In the genomic region with DNA sequence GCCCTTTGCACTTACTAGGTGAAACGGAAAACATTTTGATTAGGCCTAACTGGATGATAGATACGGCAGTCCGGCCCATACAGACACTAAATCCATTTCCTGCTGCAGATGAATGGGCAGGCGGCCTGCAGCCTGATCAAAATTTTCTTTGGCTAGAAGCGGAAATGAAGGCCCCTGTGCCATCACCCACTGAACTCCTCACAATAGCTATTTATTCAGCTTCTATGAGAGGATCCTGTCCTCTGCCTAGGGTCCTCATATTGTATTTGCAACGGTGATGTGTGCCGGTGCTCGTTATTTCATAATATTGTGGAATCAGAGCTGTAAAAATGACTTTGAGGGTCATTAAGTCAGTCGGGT, we compare ENCODE assay signal across 20 cellular contexts.
DNase-seq lines count a peak whose midpoint lies in the region; ATAC-seq and TF ChIP-seq lines count a peak whose summit lies in the region.
"Had no signal": no experiment of that assay in that cellular context is flagged by ENCODE, and none has a peak within 500 bp of the region (broad histone marks: within the 10 kb centered on the region; RNA-seq: fewer than 3 reads in every experiment).

No MANE protein-coding gene starts in this region.

- H2AFZ ChIP-seq in GM23338 = peak overlapping the region; percentile 91
- H2AFZ ChIP-seq in neural progenitor cell (replicated peaks) = peak overlapping the region; percentile 68
- H2AFZ ChIP-seq: GM23248 had no signal

- peaks cover 20% of the 10 kb centered on the region for H3K4me1 ChIP-seq in GM23338 (ENCODE audit: insufficient read depth)
- peaks cover 36% of the 10 kb centered on the region for H3K4me1 ChIP-seq in ectodermal cell (ENCODE audit: control insufficient read depth, insufficient read depth, low read length)
- peaks cover 17% of the 10 kb centered on the region for H3K4me1 ChIP-seq in iPS-20b (ENCODE audit: insufficient read depth, low read length)
- H3K4me1 ChIP-seq in neural progenitor cell = peaks cover 43% of the 10 kb centered on the region
- H3K4me1 ChIP-seq: A549, BLaER1 had no signal

- TF ChIP-seq CTCF in GM23338 (conservative IDR thresholded peaks at IDR 0.05; ENCODE audit: low read depth in 2 of 2) = no peak
- TF ChIP-seq CTCF in neural progenitor cell (IDR thresholded peaks at IDR 0.05) = no peak

- H3K4me3 Mint-ChIP-seq in GM23338 = no peak overlapping the region
- H3K4me3 Mint-ChIP-seq in neural progenitor cell = no peak overlapping the region
- H3K4me3 Mint-ChIP-seq: CD14-positive monocyte; CD4-positive, alpha-beta memory T cell; HFFc6 had no signal

- H3K79me2 ChIP-seq in GM23338 (replicated peaks; ENCODE audit: insufficient read depth) (no peaks in the 10 kb centered on the region), neural progenitor cell (ENCODE audit: low read depth) (no peaks in the 10 kb centered on the region)

- H3K27me3 Mint-ChIP-seq in GM23338 (ENCODE audit: insufficient read depth, low read depth, poor library complexity) (peaks cover 2% of the 10 kb centered on the region), neural progenitor cell (ENCODE audit: insufficient read depth, low read depth) (peaks cover 12% of the 10 kb centered on the region)
- H3K27me3 Mint-ChIP-seq: CD4-positive, alpha-beta memory T cell had no signal

- H3K27ac ChIP-seq in GM23338 (ENCODE audit: low read depth) = no peak overlapping the region
- peak overlapping the region; percentile 63 for H3K27ac ChIP-seq in ectodermal cell (ENCODE audit: insufficient read depth, low read depth, low read length, poor library complexity, severe bottlenecking)
- H3K27ac ChIP-seq in iPS-20b (ENCODE audit: low read length) = no peak overlapping the region
- H3K27ac ChIP-seq in neural progenitor cell = peak overlapping the region; percentile 71
- H3K27ac ChIP-seq: 22Rv1, A549, BLaER1, GM23248 had no signal

- H3K4me1 Mint-ChIP-seq in GM23338 (peaks cover 15% of the 10 kb centered on the region), neural progenitor cell (peaks cover 56% of the 10 kb centered on the region)
- H3K4me1 Mint-ChIP-seq: CD14-positive monocyte; CD4-positive, alpha-beta memory T cell had no signal

- H3K27ac Mint-ChIP-seq in GM23338 = no peak overlapping the region; the same call in 1 of the 2 replicates
- peak overlapping the region; percentile 96 for H3K27ac Mint-ChIP-seq in neural progenitor cell
- no peak overlapping the region for H3K27ac Mint-ChIP-seq in activated naive CD4-positive, alpha-beta T cell treated with anti-CD3 and anti-CD28 coated beads, Interleukin-2, amount 50 U/mL, for 72 hours
- H3K27ac Mint-ChIP-seq: CD14-positive monocyte, HFFc6 had no signal

- WGBS in ectodermal cell, 2 experiments = 87 to 91% methylated on average over 9 of the region's 9 CpGs

- H3K27me3 ChIP-seq in GM23338 (ENCODE audit: insufficient read depth) = no peaks in the 10 kb centered on the region
- H3K27me3 ChIP-seq in ectodermal cell (ENCODE audit: control insufficient read depth, insufficient read depth, low read length, poor library complexity, severe bottlenecking) = no peaks in the 10 kb centered on the region
- H3K27me3 ChIP-seq in iPS-20b (ENCODE audit: insufficient read depth, low read length) = no peaks in the 10 kb centered on the region
- no peaks in the 10 kb centered on the region for H3K27me3 ChIP-seq in neural progenitor cell
- H3K27me3 ChIP-seq: BLaER1 had no signal

- no peak for DNase-seq in GM23338 (ENCODE audit: low spot score)
- DNase-seq in neural progenitor cell (ENCODE audit: low spot score) = no peak
- DNase-seq in AG20443 (ENCODE audit: low spot score) = no peak
- no peak for DNase-seq in activated naive CD4-positive, alpha-beta T cell treated with anti-CD3 and anti-CD28 coated beads, Interleukin-2, amount 50 U/mL, for 72 hours (ENCODE audit: low spot score in 2 of 2)
- DNase-seq: CD4-positive, alpha-beta memory T cell; DMS153; DMS79; GDM1; GM23248; H7; HFFc6 had no signal

- H3K9me2 ChIP-seq in GM23338 (ENCODE audit: insufficient read depth) = 0 out of 2 replicates have a peak, but pooled peaks cover 3% of the 10 kb centered on the region

- H4K20me1 ChIP-seq in GM23338 (replicated peaks; ENCODE audit: insufficient read depth) (no peaks in the 10 kb centered on the region), neural progenitor cell (ENCODE audit: low read depth) (no peaks in the 10 kb centered on the region)
- H4K20me1 ChIP-seq: BLaER1 had no signal

- ATAC-seq in GM23338 (no peak), GM18517 (IDR thresholded peaks at IDR 0.05; ENCODE audit: unreplicated experiment) (no peak), HG03039 (IDR thresholded peaks at IDR 0.05; ENCODE audit: unreplicated experiment) (no peak)
- ATAC-seq in activated naive CD4-positive, alpha-beta T cell treated with anti-CD3 and anti-CD28 coated beads, Interleukin-2, amount 50 U/mL, for 72 hours = no peak
- ATAC-seq: A549, HCT116 had no signal

- H3K4me3 ChIP-seq in GM23338 (no peak overlapping the region), ectodermal cell (ENCODE audit: insufficient read depth, low read depth, low read length) (no peak overlapping the region), iPS-20b (ENCODE audit: low read length) (peak overlapping the region; percentile 25; the same call in 1 of the 2 replicates), neural progenitor cell (peak overlapping the region; percentile 2)
- H3K4me3 ChIP-seq: A549, BLaER1, GM23248 had no signal

- H3K36me3 Mint-ChIP-seq in GM23338 (ENCODE audit: low read depth) (peaks cover 3% of the 10 kb centered on the region; the same call in 2 of the 3 replicates), neural progenitor cell (no peaks in the 10 kb centered on the region)
- peaks cover 4 to 5% of the 10 kb centered on the region in 2 donors for H3K36me3 Mint-ChIP-seq in activated naive CD4-positive, alpha-beta T cell treated with anti-CD3 and anti-CD28 coated beads, Interleukin-2, amount 50 U/mL, for 72 hours
- H3K36me3 Mint-ChIP-seq: CD14-positive monocyte had no signal

- H3K4me2 ChIP-seq in GM23338 (peak overlapping the region; percentile 53), neural progenitor cell (peak overlapping the region; percentile 66)
- H3K4me2 ChIP-seq: A549, BLaER1 had no signal

- no peaks in the 10 kb centered on the region; the same call in 1 of the 2 replicates for H3K36me3 ChIP-seq in GM23338 (ENCODE audit: insufficient read depth)
- no peaks in the 10 kb centered on the region for H3K36me3 ChIP-seq in ectodermal cell (ENCODE audit: control insufficient read depth, insufficient read depth, low read length)
- H3K36me3 ChIP-seq in iPS-20b (ENCODE audit: insufficient read depth, low read depth, low read length) = no peaks in the 10 kb centered on the region
- H3K36me3 ChIP-seq in neural progenitor cell = no peaks in the 10 kb centered on the region
- H3K36me3 ChIP-seq: BLaER1 had no signal

- H3K9me3 ChIP-seq in ectodermal cell (ENCODE audit: control insufficient read depth, low read length) = no peaks in the 10 kb centered on the region
- no peaks in the 10 kb centered on the region for H3K9me3 ChIP-seq in iPS-20b (ENCODE audit: insufficient read depth, low read depth, low read length)
- peaks cover 8% of the 10 kb centered on the region for H3K9me3 ChIP-seq in neural progenitor cell (ENCODE audit: low read depth)
- H3K9me3 ChIP-seq: A549, BLaER1 had no signal

- no peaks in the 10 kb centered on the region for H3F3A ChIP-seq in GM23338 (replicated peaks; ENCODE audit: low read depth)
- peaks cover 25% of the 10 kb centered on the region for H3F3A ChIP-seq in neural progenitor cell (ENCODE audit: low read depth)

- peaks cover 8% of the 10 kb centered on the region for H3K9me3 Mint-ChIP-seq in GM23338
- peaks cover 10% of the 10 kb centered on the region for H3K9me3 Mint-ChIP-seq in neural progenitor cell
- peaks cover 0 to 4% of the 10 kb centered on the region in 2 donors for H3K9me3 Mint-ChIP-seq in activated naive CD4-positive, alpha-beta T cell treated with anti-CD3 and anti-CD28 coated beads, Interleukin-2, amount 50 U/mL, for 72 hours

- H3K9ac ChIP-seq in iPS-20b (ENCODE audit: low read depth, low read length) = peak overlapping the region; percentile 46; the same call in 1 of the 2 replicates
- no peak overlapping the region for H3K9ac ChIP-seq in neural progenitor cell
- H3K9ac ChIP-seq: BLaER1, GM23248 had no signal

TF ChIP-seq in GM23338, 12 proteins besides CTCF, POLR2A, EP300 and RAD21 (continues in another document):
- TF ChIP-seq JUNB (IDR thresholded peaks at IDR 0.05; ENCODE audit: unreplicated experiment) (no peak), POLR2AphosphoS5 (IDR thresholded peaks at IDR 0.05; ENCODE audit: low read depth) (no peak), ZNF331 (CRISPR knock-in tag; IDR thresholded peaks at IDR 0.05; ENCODE audit: low read depth) (no peak), EZH2 (IDR thresholded peaks at IDR 0.05; ENCODE audit: low read depth, unreplicated experiment) (no peak)
- TF ChIP-seq, protein P1, sequence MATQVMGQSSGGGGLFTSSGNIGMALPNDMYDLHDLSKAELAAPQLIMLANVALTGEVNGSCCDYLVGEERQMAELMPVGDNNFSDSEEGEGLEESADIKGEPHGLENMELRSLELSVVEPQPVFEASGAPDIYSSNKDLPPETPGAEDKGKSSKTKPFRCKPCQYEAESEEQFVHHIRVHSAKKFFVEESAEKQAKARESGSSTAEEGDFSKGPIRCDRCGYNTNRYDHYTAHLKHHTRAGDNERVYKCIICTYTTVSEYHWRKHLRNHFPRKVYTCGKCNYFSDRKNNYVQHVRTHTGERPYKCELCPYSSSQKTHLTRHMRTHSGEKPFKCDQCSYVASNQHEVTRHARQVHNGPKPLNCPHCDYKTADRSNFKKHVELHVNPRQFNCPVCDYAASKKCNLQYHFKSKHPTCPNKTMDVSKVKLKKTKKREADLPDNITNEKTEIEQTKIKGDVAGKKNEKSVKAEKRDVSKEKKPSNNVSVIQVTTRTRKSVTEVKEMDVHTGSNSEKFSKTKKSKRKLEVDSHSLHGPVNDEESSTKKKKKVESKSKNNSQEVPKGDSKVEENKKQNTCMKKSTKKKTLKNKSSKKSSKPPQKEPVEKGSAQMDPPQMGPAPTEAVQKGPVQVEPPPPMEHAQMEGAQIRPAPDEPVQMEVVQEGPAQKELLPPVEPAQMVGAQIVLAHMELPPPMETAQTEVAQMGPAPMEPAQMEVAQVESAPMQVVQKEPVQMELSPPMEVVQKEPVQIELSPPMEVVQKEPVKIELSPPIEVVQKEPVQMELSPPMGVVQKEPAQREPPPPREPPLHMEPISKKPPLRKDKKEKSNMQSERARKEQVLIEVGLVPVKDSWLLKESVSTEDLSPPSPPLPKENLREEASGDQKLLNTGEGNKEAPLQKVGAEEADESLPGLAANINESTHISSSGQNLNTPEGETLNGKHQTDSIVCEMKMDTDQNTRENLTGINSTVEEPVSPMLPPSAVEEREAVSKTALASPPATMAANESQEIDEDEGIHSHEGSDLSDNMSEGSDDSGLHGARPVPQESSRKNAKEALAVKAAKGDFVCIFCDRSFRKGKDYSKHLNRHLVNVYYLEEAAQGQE (IDR thresholded peaks at IDR 0.05; ENCODE audit: unreplicated experiment) = no peak

Comparison
In these comparisons a context has a peak if more than half of its experiments do, and no peak if none do; other contexts are left out.
1. H3K27ac ChIP-seq: peak in ectodermal cell (single experiment) and neural progenitor cell (single experiment); none in GM23338 (single experiment) and iPS-20b (single experiment).
2. H3K4me3 ChIP-seq: peak in iPS-20b (single experiment) and neural progenitor cell (single experiment); none in GM23338 (single experiment) and ectodermal cell (single experiment).